Comparison of ENCODE assay signal across 12 cellular contexts in the genomic region with DNA sequence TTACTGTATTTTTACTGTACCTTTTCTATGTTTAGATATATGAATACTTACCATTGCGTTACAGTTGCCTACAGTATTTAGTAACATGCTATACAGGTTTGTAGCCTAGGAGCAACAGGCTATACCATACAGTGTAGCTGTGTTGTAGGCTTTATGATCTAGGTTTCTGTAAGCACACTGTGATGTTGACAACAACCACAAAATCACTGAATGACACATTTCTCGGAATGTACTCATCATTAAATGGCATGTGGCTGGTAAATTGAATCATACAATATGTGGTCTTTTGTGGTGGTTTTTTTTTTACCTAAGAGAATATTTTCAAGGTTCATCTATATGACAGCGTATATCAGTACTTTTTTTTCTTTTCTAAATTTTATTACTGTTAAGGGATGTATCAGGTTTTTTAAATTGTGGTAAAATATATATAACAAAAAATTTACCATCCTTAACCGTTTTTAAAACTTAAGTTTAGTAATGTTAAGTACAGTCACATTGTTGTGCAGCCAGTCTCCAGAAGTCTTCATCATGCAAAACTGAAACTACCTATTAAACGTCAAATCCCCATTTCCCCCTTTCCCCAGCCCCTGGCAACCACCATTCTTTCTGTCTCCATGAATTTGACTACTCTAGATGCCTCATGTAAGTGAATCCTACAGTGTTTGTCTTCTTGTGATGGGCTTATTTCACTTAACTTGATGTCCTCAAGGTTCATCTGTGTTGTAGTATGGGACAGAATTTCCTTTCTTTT. TPM values are rescaled to one million over a fixed set of nuclear protein-coding genes. Genes with fewer than 3 reads are reported as not detected.
DNase-seq lines count a peak whose midpoint lies in the region; ATAC-seq and TF ChIP-seq lines count a peak whose summit lies in the region.
"Had no signal": no experiment of that assay in that cellular context is flagged by ENCODE, and none has a peak within 500 bp of the region (broad histone marks: within the 10 kb centered on the region; RNA-seq: fewer than 3 reads in every experiment).

No MANE protein-coding gene starts in this region.

- H3K36me3 Mint-ChIP-seq in endodermal cell (ENCODE audit: low read depth) = peaks cover 63% of the 10 kb centered on the region

- no peaks in the 10 kb centered on the region for H3K4me1 ChIP-seq in endodermal cell (ENCODE audit: control insufficient read depth, insufficient read depth, low read length)
- H3K4me1 ChIP-seq: vagina had no signal

- H3K9me3 ChIP-seq in endodermal cell (ENCODE audit: control insufficient read depth, low read length) = no peaks in the 10 kb centered on the region
- H3K9me3 ChIP-seq: esophagus squamous epithelium, vagina had no signal

- H3K27me3 Mint-ChIP-seq in endodermal cell (ENCODE audit: insufficient read depth) = no peaks in the 10 kb centered on the region

- no peak for TF ChIP-seq CTCF in endodermal cell (conservative IDR thresholded peaks at IDR 0.05)

- no peak overlapping the region for H3K4me3 Mint-ChIP-seq in endodermal cell
- H3K4me3 Mint-ChIP-seq: mesothelial cell of epicardium had no signal

- no peak overlapping the region for H3K9ac ChIP-seq in endodermal cell (ENCODE audit: extremely low read depth, low read length, poor library complexity, severe bottlenecking)

- DNase-seq in activated CD4-positive, alpha-beta T cell treated with anti-CD3 and anti-CD28 coated beads, Interleukin-2, amount 50 U/mL, for 48 hours = peak; percentile 10 to 35
- DNase-seq in myocyte (ENCODE audit: low read depth) (peak; percentile 12), COLO668 (lab: John Stamatoyannopoulos, UW; ENCODE audit: unreplicated experiment) (no peak), endodermal cell (no peak)
- DNase-seq: esophagus squamous epithelium, NCI-H1092, SIG-M5 had no signal

- 96 to 100% methylated on average over 1 to 4 of the region's 5 CpGs for WGBS in endodermal cell (ENCODE audit: insufficient coverage in 1 of 2, insufficient read length in 1 of 2), 2 experiments

- ATAC-seq in GM18499 (IDR thresholded peaks at IDR 0.05; ENCODE audit: insufficient read depth, unreplicated experiment) = peak; percentile 77
- ATAC-seq in HG02610 (IDR thresholded peaks at IDR 0.05; ENCODE audit: unreplicated experiment) = peak; percentile 94
- ATAC-seq in GM21515 (IDR thresholded peaks at IDR 0.05; ENCODE audit: unreplicated experiment) = no peak

- H3K36me3 ChIP-seq in endodermal cell (ENCODE audit: control insufficient read depth, insufficient read depth, low read length) = peaks cover 82% of the 10 kb centered on the region

- no peak overlapping the region for H3K4me3 ChIP-seq in endodermal cell (ENCODE audit: low read length)
- H3K4me3 ChIP-seq: esophagus squamous epithelium, vagina had no signal

- H3K27ac Mint-ChIP-seq in endodermal cell = no peak overlapping the region
- H3K27ac Mint-ChIP-seq: mesothelial cell of epicardium had no signal

- no peak overlapping the region for H3K27ac ChIP-seq in endodermal cell (ENCODE audit: low read depth, low read length)
- H3K27ac ChIP-seq: esophagus squamous epithelium, vagina had no signal

- no peaks in the 10 kb centered on the region for H3K4me1 Mint-ChIP-seq in endodermal cell

- H3K9me3 Mint-ChIP-seq in endodermal cell = no peaks in the 10 kb centered on the region

- no peaks in the 10 kb centered on the region for H3K27me3 ChIP-seq in endodermal cell (ENCODE audit: control insufficient read depth, insufficient read depth, low read length, poor library complexity, severe bottlenecking)
- H3K27me3 ChIP-seq: esophagus squamous epithelium, vagina had no signal

RNA-seq across cellular contexts. Expression of gene BTAF1, which starts 21.5 kb away (rescaled TPM):
- total RNA-seq in myocyte (26.3 and 28.5 TPM in 2 replicates), endodermal cell (10 to 100 TPM; 46.2 to 54.3 TPM)
- polyA plus RNA-seq in myocyte (2012) = 10.4 TPM
- 50.1 TPM for polyA plus RNA-seq in endodermal cell (2013, experiment 1 of 2)
- polyA plus RNA-seq in endodermal cell (2013, experiment 2 of 2) = 47.2 TPM

RNA-seq across cellular contexts. Expression of gene FGFBP3, which starts 35.8 kb away (rescaled TPM):
- total RNA-seq in myocyte (0.19 and 0.42 TPM in 2 replicates), endodermal cell (10 to 100 TPM in 1 of 2 donors, 1 to 10 TPM in 1; 4.3 to 19.0 TPM)
- 0.55 TPM for polyA plus RNA-seq in myocyte (2012)
- polyA plus RNA-seq in endodermal cell (2013, experiment 1 of 2) = 471 TPM
- 434 TPM for polyA plus RNA-seq in endodermal cell (2013, experiment 2 of 2)

Comparison
In these comparisons a context has a peak if more than half of its experiments do, and no peak if none do; other contexts are left out.
1. DNase-seq: peak in activated CD4-positive, alpha-beta T cell treated with anti-CD3 and anti-CD28 coated beads, Interleukin-2, amount 50 U/mL, for 48 hours (2 of 2) and myocyte (single experiment); none in COLO668 (single experiment) and endodermal cell (single experiment).